In genomic region chr16:4733747-4734062, GRCh38 we compare ENCODE assay signal across 1 cellular context.
TF ChIP-seq lines count a peak whose summit lies in the region.

No MANE protein-coding gene starts in this region.

TF ChIP-seq in HEK293, 187 proteins besides CTCF, POLR2A, EP300 and RAD21 (continued from another document):
- TF ChIP-seq ZNF140 (tag by site-specific recombination; IDR thresholded peaks at IDR 0.05) (no peak), PATZ1 (tag by site-specific recombination; IDR thresholded peaks at IDR 0.05) (0 out of 2 replicates have a peak, but pooled peaks have one; percentile 13), ZNF37A (tag by site-specific recombination; IDR thresholded peaks at IDR 0.05) (no peak), REPIN1 (tag by site-specific recombination; IDR thresholded peaks at IDR 0.05; ENCODE audit: low read depth) (no peak), SP2 (tag by site-specific recombination; IDR thresholded peaks at IDR 0.05) (no peak), HOXD13 (CRISPR knock-in tag; IDR thresholded peaks at IDR 0.05; ENCODE audit: borderline replicate concordance) (no peak), ZSCAN4 (tag by site-specific recombination; IDR thresholded peaks at IDR 0.05) (no peak), OSR2 (tag by site-specific recombination; IDR thresholded peaks at IDR 0.05) (no peak), ZNF830 (tag by site-specific recombination; IDR thresholded peaks at IDR 0.05; ENCODE audit: low read depth) (no peak)
- TF ChIP-seq, protein P1, sequence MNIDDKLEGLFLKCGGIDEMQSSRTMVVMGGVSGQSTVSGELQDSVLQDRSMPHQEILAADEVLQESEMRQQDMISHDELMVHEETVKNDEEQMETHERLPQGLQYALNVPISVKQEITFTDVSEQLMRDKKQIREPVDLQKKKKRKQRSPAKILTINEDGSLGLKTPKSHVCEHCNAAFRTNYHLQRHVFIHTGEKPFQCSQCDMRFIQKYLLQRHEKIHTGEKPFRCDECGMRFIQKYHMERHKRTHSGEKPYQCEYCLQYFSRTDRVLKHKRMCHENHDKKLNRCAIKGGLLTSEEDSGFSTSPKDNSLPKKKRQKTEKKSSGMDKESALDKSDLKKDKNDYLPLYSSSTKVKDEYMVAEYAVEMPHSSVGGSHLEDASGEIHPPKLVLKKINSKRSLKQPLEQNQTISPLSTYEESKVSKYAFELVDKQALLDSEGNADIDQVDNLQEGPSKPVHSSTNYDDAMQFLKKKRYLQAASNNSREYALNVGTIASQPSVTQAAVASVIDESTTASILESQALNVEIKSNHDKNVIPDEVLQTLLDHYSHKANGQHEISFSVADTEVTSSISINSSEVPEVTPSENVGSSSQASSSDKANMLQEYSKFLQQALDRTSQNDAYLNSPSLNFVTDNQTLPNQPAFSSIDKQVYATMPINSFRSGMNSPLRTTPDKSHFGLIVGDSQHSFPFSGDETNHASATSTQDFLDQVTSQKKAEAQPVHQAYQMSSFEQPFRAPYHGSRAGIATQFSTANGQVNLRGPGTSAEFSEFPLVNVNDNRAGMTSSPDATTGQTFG (tag by site-specific recombination; IDR thresholded peaks at IDR 0.05; ENCODE audit: borderline replicate concordance), result no peak
- TF ChIP-seq, protein P2, sequence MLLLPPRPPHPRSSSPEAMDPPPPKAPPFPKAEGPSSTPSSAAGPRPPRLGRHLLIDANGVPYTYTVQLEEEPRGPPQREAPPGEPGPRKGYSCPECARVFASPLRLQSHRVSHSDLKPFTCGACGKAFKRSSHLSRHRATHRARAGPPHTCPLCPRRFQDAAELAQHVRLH (tag by site-specific recombination; IDR thresholded peaks at IDR 0.05), result no peak
- TF ChIP-seq, protein P3, sequence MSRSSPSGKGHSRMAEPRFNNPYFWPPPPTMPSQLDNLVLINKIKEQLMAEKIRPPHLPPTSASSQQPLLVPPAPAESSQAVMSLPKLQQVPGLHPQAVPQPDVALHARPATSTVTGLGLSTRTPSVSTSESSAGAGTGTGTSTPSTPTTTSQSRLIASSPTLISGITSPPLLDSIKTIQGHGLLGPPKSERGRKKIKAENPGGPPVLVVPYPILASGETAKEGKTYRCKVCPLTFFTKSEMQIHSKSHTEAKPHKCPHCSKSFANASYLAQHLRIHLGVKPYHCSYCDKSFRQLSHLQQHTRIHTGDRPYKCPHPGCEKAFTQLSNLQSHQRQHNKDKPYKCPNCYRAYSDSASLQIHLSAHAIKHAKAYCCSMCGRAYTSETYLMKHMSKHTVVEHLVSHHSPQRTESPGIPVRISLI (tag by site-specific recombination; IDR thresholded peaks at IDR 0.05), result no peak
TF ChIP-seq in HEK293: peak in this region for 11.
